ENCODE assay signal across 9 cellular contexts in genomic region chr2:134282638-134283400, GRCh38. TPM values are rescaled to one million over a fixed set of nuclear protein-coding genes. Genes with fewer than 3 reads are reported as not detected.
DNase-seq lines count a peak whose midpoint lies in the region; ATAC-seq lines count a peak whose summit lies in the region.
"Had no signal": no experiment of that assay in that cellular context is flagged by ENCODE, and none has a peak within 500 bp of the region (broad histone marks: within the 10 kb centered on the region; RNA-seq: fewer than 3 reads in every experiment).

No MANE protein-coding gene starts in this region.

- H3K9me3 ChIP-seq in BLaER1 treated with 17β-estradiol and CSF1 and Interleukin-3, amounts not matched to agents 10 nM and 100 nM (replicated peaks in 1 of 11), result peaks cover 6 to 12% (median 8%) of the 10 kb centered on the region in 11 experiments

- peaks cover 83 to 100% (median 98%) of the 10 kb centered on the region in 10 experiments for H3K4me1 ChIP-seq in BLaER1 treated with 17β-estradiol and CSF1 and Interleukin-3, amounts not matched to agents 10 nM and 100 nM

- H3K9ac ChIP-seq in BLaER1 treated with 17β-estradiol and CSF1 and Interleukin-3, amounts not matched to agents 10 nM and 100 nM, result peak overlapping the region; percentile 8 to 70 (median 53); a peak in 17 of 22 replicates

- peak overlapping the region; percentile 20 for H3K4me3 Mint-ChIP-seq in activated T-helper 1 cell treated with anti-CD3 and anti-CD28 coated beads, Interleukin-12 subunit alpha, Interleukin-12 subunit beta, Interleukin-2, Interleukin-4 antibody, amounts not matched to agents 30 ng/mL and 10 ng/mL and 1 ng/mL, durations not matched to agents 14 hours and 24 hours and 36 hours

- H3K4me1 Mint-ChIP-seq in activated T-helper 1 cell treated with anti-CD3 and anti-CD28 coated beads, Interleukin-12 subunit alpha, Interleukin-12 subunit beta, Interleukin-2, Interleukin-4 antibody, amounts not matched to agents 30 ng/mL and 10 ng/mL and 1 ng/mL, durations not matched to agents 14 hours and 24 hours and 36 hours (ENCODE audit: low read depth), result peaks cover 33% of the 10 kb centered on the region

- H3K36me3 Mint-ChIP-seq in activated T-helper 1 cell treated with anti-CD3 and anti-CD28 coated beads, Interleukin-12 subunit alpha, Interleukin-12 subunit beta, Interleukin-2, Interleukin-4 antibody, amounts not matched to agents 30 ng/mL and 10 ng/mL and 1 ng/mL, durations not matched to agents 14 hours and 24 hours and 36 hours (ENCODE audit: low read depth), result peaks cover 20% of the 10 kb centered on the region

- peak overlapping the region in 9 of 11 experiments; percentile 32 to 85 (median 63); a peak in 18 of 22 replicates for H3K27ac ChIP-seq in BLaER1 treated with 17β-estradiol and CSF1 and Interleukin-3, amounts not matched to agents 10 nM and 100 nM
- H3K27ac ChIP-seq: VCaP had no signal

- H4K20me1 ChIP-seq in BLaER1 treated with 17β-estradiol and CSF1 and Interleukin-3, amounts not matched to agents 10 nM and 100 nM, result peaks cover 0 to 94% (median 0%) of the 10 kb centered on the region in 11 experiments; a peak in 8 of 22 replicates

- H3K4me3 ChIP-seq in BLaER1 treated with 17β-estradiol and CSF1 and Interleukin-3, amounts not matched to agents 10 nM and 100 nM, result peak overlapping the region in 5 of 10 experiments; percentile 6 to 21 (median 12); a peak in 5 of 20 replicates

- no peaks in the 10 kb centered on the region for H3K9me3 Mint-ChIP-seq in activated T-helper 1 cell treated with anti-CD3 and anti-CD28 coated beads, Interleukin-12 subunit alpha, Interleukin-12 subunit beta, Interleukin-2, Interleukin-4 antibody, amounts not matched to agents 30 ng/mL and 10 ng/mL and 1 ng/mL, durations not matched to agents 14 hours and 24 hours and 36 hours

- intact Hi-C loops in activated T-helper 1 cell treated with anti-CD3 and anti-CD28 coated beads, Interleukin-12 subunit alpha, Interleukin-12 subunit beta, Interleukin-2, Interleukin-4 antibody, amounts not matched to agents 30 ng/mL and 10 ng/mL and 1 ng/mL, durations not matched to agents 14 hours and 24 hours and 36 hours (cut with micrococcal nuclease), result loop anchor here (1.0 to 10.0 kb wide), 8 partner anchors 7 to 402 kb away; no protein-coding TSS in a partner anchor
- intact Hi-C loops in Right ventricle myocardium superior (cut with DNase I), result no loop called here

- H3K36me3 ChIP-seq in BLaER1 treated with 17β-estradiol and CSF1 and Interleukin-3, amounts not matched to agents 10 nM and 100 nM, result peaks cover 10 to 35% (median 25%) of the 10 kb centered on the region in 11 experiments; a peak in 21 of 22 replicates

- peak; percentile 16 for DNase-seq in activated T-helper 1 cell treated with anti-CD3 and anti-CD28 coated beads, Interleukin-12 subunit alpha, Interleukin-12 subunit beta, Interleukin-2, Interleukin-4 antibody, amounts not matched to agents 30 ng/mL and 10 ng/mL and 1 ng/mL, durations not matched to agents 14 hours and 24 hours and 36 hours (ENCODE audit: low spot score)
- DNase-seq in NCI-H1092 treated with DMSO at 0.1 percent for 48 hours (lab: John Stamatoyannopoulos, UW), result no peak
- no peak for DNase-seq in NCI-H2171 treated with DMSO at 0.1 percent for 48 hours (lab: John Stamatoyannopoulos, UW)
- no peak for DNase-seq in Right ventricle myocardium superior
- no peak for DNase-seq in mesenteric fat pad (ENCODE audit: low spot score)

- no peaks in the 10 kb centered on the region for H3K27me3 ChIP-seq in BLaER1 treated with 17β-estradiol and CSF1 and Interleukin-3, amounts not matched to agents 10 nM and 100 nM

- peaks cover 20% of the 10 kb centered on the region for H3K27me3 Mint-ChIP-seq in activated T-helper 1 cell treated with anti-CD3 and anti-CD28 coated beads, Interleukin-12 subunit alpha, Interleukin-12 subunit beta, Interleukin-2, Interleukin-4 antibody, amounts not matched to agents 30 ng/mL and 10 ng/mL and 1 ng/mL, durations not matched to agents 14 hours and 24 hours and 36 hours (ENCODE audit: insufficient read depth)

- H3K27ac Mint-ChIP-seq in activated T-helper 1 cell treated with anti-CD3 and anti-CD28 coated beads, Interleukin-12 subunit alpha, Interleukin-12 subunit beta, Interleukin-2, Interleukin-4 antibody, amounts not matched to agents 30 ng/mL and 10 ng/mL and 1 ng/mL, durations not matched to agents 14 hours and 24 hours and 36 hours, result peak overlapping the region; percentile 63

- peak overlapping the region; percentile 71 to 93 (median 82) for H3K4me2 ChIP-seq in BLaER1 treated with 17β-estradiol and CSF1 and Interleukin-3, amounts not matched to agents 10 nM and 100 nM

- ATAC-seq in GM19438 (IDR thresholded peaks at IDR 0.05; ENCODE audit: low read depth, unreplicated experiment) (peak; percentile 88), HG03432 (IDR thresholded peaks at IDR 0.05; ENCODE audit: unreplicated experiment) (peak; percentile 89), Right ventricle myocardium superior (ENCODE audit: poor library complexity) (no peak)

RNA-seq across cellular contexts. Expression of gene MGAT5, which starts 28.9 kb away (rescaled TPM):
- total RNA-seq in activated T-helper 1 cell treated with anti-CD3 and anti-CD28 coated beads, Interleukin-12 subunit alpha, Interleukin-12 subunit beta, Interleukin-2, Interleukin-4 antibody, amounts not matched to agents 30 ng/mL and 10 ng/mL and 1 ng/mL, durations not matched to agents 14 hours and 24 hours and 36 hours, result 25.8 and 26.2 TPM in 2 replicates
- total RNA-seq in Right ventricle myocardium superior (82.8 TPM), mesenteric fat pad (37.5 TPM)
